In the genomic region with DNA sequence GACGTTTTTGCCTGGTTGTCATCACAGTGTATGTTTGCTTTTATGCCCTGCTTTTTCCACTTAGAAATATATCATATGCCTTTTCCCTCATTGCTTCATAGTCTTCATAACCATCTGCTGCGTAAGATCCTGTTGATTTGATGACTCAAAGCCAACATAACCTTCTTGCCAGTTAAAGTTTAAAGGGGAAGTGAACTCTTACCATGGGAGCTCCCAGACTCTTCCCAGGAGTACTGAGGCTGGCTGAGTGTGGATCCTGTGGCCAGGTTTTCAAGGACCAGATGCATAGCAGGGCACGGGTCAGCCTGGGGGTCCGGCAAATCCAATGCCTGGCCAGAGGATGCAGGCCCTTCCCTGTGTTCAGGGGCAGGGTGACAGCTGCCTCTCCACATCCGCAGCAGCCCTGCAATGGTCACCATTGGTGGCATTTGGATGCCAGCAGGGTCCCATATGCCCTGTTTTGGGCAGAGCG, we compare ENCODE assay signal across 9 cellular contexts. TPM values are rescaled to one million over a fixed set of nuclear protein-coding genes. Genes with fewer than 3 reads are reported as not detected.
DNase-seq lines count a peak whose midpoint lies in the region; ATAC-seq, FAIRE-seq and TF ChIP-seq lines count a peak whose summit lies in the region.
"Had no signal": no experiment of that assay in that cellular context is flagged by ENCODE, and none has a peak within 500 bp of the region (broad histone marks: within the 10 kb centered on the region; RNA-seq: fewer than 3 reads in every experiment).

No MANE protein-coding gene starts in this region.

- H3K27ac ChIP-seq in SK-N-SH (ENCODE audit: low read depth in 2 of 2, low read length in 1 of 2): peak overlapping the region in 1 of 2 experiments; percentile 100; a peak in 2 of 4 replicates

- peak overlapping the region; percentile 52; the same call in 1 of the 2 replicates for H3K4me2 ChIP-seq in SK-N-SH

- TF ChIP-seq EP300 in SK-N-SH (IDR thresholded peaks at IDR 0.05; ENCODE audit: borderline replicate concordance in 1 of 2, low read depth in 1 of 2, low read length in 1 of 2): peak in 1 of 2 experiments; percentile 79; a peak in 2 of 4 replicates

- CTCF ChIA-PET in SK-N-SH (lab: Yijun Ruan, JAX): interaction anchor here (1.3 kb wide), 1 partner anchor 13 kb away, joined by 5 read pairs; no protein-coding TSS in a partner anchor

- peak overlapping the region; percentile 90 for H3K9ac ChIP-seq in SK-N-SH

- H3K4me3 ChIP-seq in SK-N-SH (ENCODE audit: low read depth in 2 of 2, low read length in 1 of 2) (peak overlapping the region in 1 of 2 experiments; percentile 22; a peak in 1 of 4 replicates), fibroblast of pulmonary artery (replicated peaks; ENCODE audit: low read depth, low read length) (no peak overlapping the region), skeletal muscle cell (ENCODE audit: low read depth, low read length) (no peak overlapping the region)

- no peak for ATAC-seq in GM18517 (IDR thresholded peaks at IDR 0.05; ENCODE audit: unreplicated experiment)

- 10% methylated on average over 4 of the region's 6 CpGs for WGBS in SK-N-SH (ENCODE audit: low lambda C conversion rate)

- peak; percentile 82 for DNase-seq in GM03348 (ENCODE audit: low spot score)
- DNase-seq in SK-N-SH: no peak
- peak; percentile 94 for DNase-seq in fibroblast of pulmonary artery (ENCODE audit: low read depth)
- DNase-seq in skeletal muscle cell (ENCODE audit: low read depth): peak; percentile 72
- DNase-seq in activated T-cell treated with anti-CD3 and anti-CD28 coated beads, Interleukin-2, amount 50 U/mL, for 48 hours: no peak
- no peak for DNase-seq in GM12892 (ENCODE audit: insufficient read length)
- DNase-seq in stimulated activated CD4-positive, alpha-beta T cell treated with anti-CD3 and anti-CD28 coated beads, Interleukin-2, amount 100 ng/mL, for 24 hours: no peak
- DNase-seq: erythroblast had no signal

- no peak for TF ChIP-seq RAD21 in SK-N-SH (IDR thresholded peaks at IDR 0.05; ENCODE audit: low read length)

- no peak for FAIRE-seq in GM12892 (lab: Jason Lieb, UNC)

- peaks cover 7 to 37% of the 10 kb centered on the region in 2 experiments; a peak in 3 of 4 replicates for H3K4me1 ChIP-seq in SK-N-SH (ENCODE audit: control insufficient read depth in 1 of 2, insufficient read depth in 2 of 2, low read depth in 1 of 2, low read length in 1 of 2)

- peaks cover 44% of the 10 kb centered on the region for H3F3A ChIP-seq in SK-N-SH (replicated peaks; ENCODE audit: insufficient read depth)

- no peak for TF ChIP-seq POLR2A in GM12892 (IDR thresholded peaks at IDR 0.05; ENCODE audit: low read depth, low read length)

- POLR2A ChIA-PET in SK-N-SH (lab: Yijun Ruan, JAX): no interaction called here

- H3K79me2 ChIP-seq in SK-N-SH (ENCODE audit: insufficient read depth): peaks cover 77% of the 10 kb centered on the region

- no peaks in the 10 kb centered on the region for H3K27me3 ChIP-seq in SK-N-SH (ENCODE audit: insufficient read depth)

- H3K36me3 ChIP-seq in SK-N-SH (replicated peaks in 1 of 2; ENCODE audit: control insufficient read depth in 1 of 2, insufficient read depth in 2 of 2, low read length in 1 of 2): peaks cover 2 to 8% of the 10 kb centered on the region in 2 experiments

- H3K9me2 ChIP-seq in SK-N-SH: no peaks in the 10 kb centered on the region

- no peak overlapping the region for H2AFZ ChIP-seq in SK-N-SH (ENCODE audit: low read depth)

- H4K20me1 ChIP-seq in SK-N-SH (ENCODE audit: insufficient read depth): no peaks in the 10 kb centered on the region

- TF ChIP-seq CTCF in SK-N-SH (IDR thresholded peaks at IDR 0.05): no peak
- TF ChIP-seq CTCF in fibroblast of pulmonary artery (IDR thresholded peaks at IDR 0.05; ENCODE audit: low read length, missing control alignments): no peak

- no peaks in the 10 kb centered on the region for H3K9me3 ChIP-seq in SK-N-SH

TF ChIP-seq in SK-N-SH, 30 proteins besides CTCF, POLR2A, EP300 and RAD21 (continues in another document):
- TF ChIP-seq, protein P1, sequence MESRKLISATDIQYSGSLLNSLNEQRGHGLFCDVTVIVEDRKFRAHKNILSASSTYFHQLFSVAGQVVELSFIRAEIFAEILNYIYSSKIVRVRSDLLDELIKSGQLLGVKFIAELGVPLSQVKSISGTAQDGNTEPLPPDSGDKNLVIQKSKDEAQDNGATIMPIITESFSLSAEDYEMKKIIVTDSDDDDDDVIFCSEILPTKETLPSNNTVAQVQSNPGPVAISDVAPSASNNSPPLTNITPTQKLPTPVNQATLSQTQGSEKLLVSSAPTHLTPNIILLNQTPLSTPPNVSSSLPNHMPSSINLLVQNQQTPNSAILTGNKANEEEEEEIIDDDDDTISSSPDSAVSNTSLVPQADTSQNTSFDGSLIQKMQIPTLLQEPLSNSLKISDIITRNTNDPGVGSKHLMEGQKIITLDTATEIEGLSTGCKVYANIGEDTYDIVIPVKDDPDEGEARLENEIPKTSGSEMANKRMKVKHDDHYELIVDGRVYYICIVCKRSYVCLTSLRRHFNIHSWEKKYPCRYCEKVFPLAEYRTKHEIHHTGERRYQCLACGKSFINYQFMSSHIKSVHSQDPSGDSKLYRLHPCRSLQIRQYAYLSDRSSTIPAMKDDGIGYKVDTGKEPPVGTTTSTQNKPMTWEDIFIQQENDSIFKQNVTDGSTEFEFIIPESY (IDR thresholded peaks at IDR 0.05; ENCODE audit: borderline replicate concordance, low read depth): no peak; the same call in 1 of the 2 replicates
- TF ChIP-seq FOSL2 (IDR thresholded peaks at IDR 0.05; ENCODE audit: borderline replicate concordance, low read depth) (peak; percentile 95), SIN3A (IDR thresholded peaks at IDR 0.05; ENCODE audit: borderline replicate concordance, low read depth, low read length) (no peak), EZH2phosphoT487 (IDR thresholded peaks at IDR 0.05; ENCODE audit: borderline replicate concordance, low read depth) (no peak), RFX5 (IDR thresholded peaks at IDR 0.05; ENCODE audit: low read length) (no peak), TAF1 (IDR thresholded peaks at IDR 0.05; ENCODE audit: borderline replicate concordance, low read depth, low read length) (no peak), TEAD4 (IDR thresholded peaks at IDR 0.05; ENCODE audit: borderline replicate concordance, insufficient read depth) (peak; percentile 62; the same call in 1 of the 2 replicates), IRF3 (IDR thresholded peaks at IDR 0.05; ENCODE audit: low read depth, low read length) (no peak), NRF1 (IDR thresholded peaks at IDR 0.05; ENCODE audit: low read depth, low read length) (no peak), NFIC (IDR thresholded peaks at IDR 0.05; ENCODE audit: borderline replicate concordance) (peak; percentile 79), MXI1 (IDR thresholded peaks at IDR 0.05; ENCODE audit: low read depth, low read length) (no peak), SMC3 (IDR thresholded peaks at IDR 0.05; ENCODE audit: low read depth, low read length) (no peak), YY1 (IDR thresholded peaks at IDR 0.05; ENCODE audit: low read depth) (no peak), RCOR1 (IDR thresholded peaks at IDR 0.05; ENCODE audit: low read length) (no peak), POLR2AphosphoS5 (IDR thresholded peaks at IDR 0.05; ENCODE audit: low read depth, low read length) (peak; percentile 69; the same call in 1 of the 2 replicates), GATA2 (CRISPR knock-in tag; IDR thresholded peaks at IDR 0.05) (no peak), FOXM1 (IDR thresholded peaks at IDR 0.05; ENCODE audit: low read depth) (0 out of 2 replicates have a peak, but pooled peaks have one; percentile 36), TCF12 (IDR thresholded peaks at IDR 0.05) (peak; percentile 90), RXRA (IDR thresholded peaks at IDR 0.05; ENCODE audit: borderline replicate concordance, low read depth) (peak; percentile 52; the same call in 1 of the 2 replicates)
- TF ChIP-seq, protein P2, sequence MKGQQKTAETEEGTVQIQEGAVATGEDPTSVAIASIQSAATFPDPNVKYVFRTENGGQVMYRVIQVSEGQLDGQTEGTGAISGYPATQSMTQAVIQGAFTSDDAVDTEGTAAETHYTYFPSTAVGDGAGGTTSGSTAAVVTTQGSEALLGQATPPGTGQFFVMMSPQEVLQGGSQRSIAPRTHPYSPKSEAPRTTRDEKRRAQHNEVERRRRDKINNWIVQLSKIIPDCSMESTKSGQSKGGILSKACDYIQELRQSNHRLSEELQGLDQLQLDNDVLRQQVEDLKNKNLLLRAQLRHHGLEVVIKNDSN (IDR thresholded peaks at IDR 0.05; ENCODE audit: borderline replicate concordance, low read depth): no peak
- TF ChIP-seq, protein P3, sequence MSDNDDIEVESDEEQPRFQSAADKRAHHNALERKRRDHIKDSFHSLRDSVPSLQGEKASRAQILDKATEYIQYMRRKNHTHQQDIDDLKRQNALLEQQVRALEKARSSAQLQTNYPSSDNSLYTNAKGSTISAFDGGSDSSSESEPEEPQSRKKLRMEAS (IDR thresholded peaks at IDR 0.05; ENCODE audit: low read depth): peak; percentile 87
- TF ChIP-seq, protein P4, sequence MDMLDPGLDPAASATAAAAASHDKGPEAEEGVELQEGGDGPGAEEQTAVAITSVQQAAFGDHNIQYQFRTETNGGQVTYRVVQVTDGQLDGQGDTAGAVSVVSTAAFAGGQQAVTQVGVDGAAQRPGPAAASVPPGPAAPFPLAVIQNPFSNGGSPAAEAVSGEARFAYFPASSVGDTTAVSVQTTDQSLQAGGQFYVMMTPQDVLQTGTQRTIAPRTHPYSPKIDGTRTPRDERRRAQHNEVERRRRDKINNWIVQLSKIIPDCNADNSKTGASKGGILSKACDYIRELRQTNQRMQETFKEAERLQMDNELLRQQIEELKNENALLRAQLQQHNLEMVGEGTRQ (IDR thresholded peaks at IDR 0.05; ENCODE audit: borderline replicate concordance, low read depth, low read length): no peak

RNA-seq across cellular contexts. Expression of gene SACM1L, which starts 42.0 kb away (rescaled TPM):
- 11.2 and 16.7 TPM in 2 replicates for polyA plus RNA-seq in SK-N-SH (2012; rRNA removed)
- polyA plus RNA-seq in SK-N-SH (2012; cell fraction: cytosol; rRNA removed): 15.4 and 16.4 TPM in 2 replicates
- polyA plus RNA-seq in SK-N-SH (2012; cell fraction: nucleus; rRNA removed): 13.7 and 35.1 TPM in 2 replicates
- polyA plus RNA-seq in GM12892 (2012; ENCODE audit: missing spikeins): 19.0 TPM

RNA-seq across cellular contexts. Expression of gene LIMD1, which starts 52.6 kb away (rescaled TPM):
- 7.6 and 10.5 TPM in 2 replicates for polyA plus RNA-seq in SK-N-SH (2012; rRNA removed)
- polyA plus RNA-seq in SK-N-SH (2012; cell fraction: cytosol; rRNA removed): 2.7 and 5.0 TPM in 2 replicates
- polyA plus RNA-seq in SK-N-SH (2012; cell fraction: nucleus; rRNA removed): 22.5 and 25.5 TPM in 2 replicates
- 20.1 TPM for polyA plus RNA-seq in GM12892 (2012; ENCODE audit: missing spikeins)

Comparison
In these comparisons a context has a peak if more than half of its experiments do, and no peak if none do; other contexts are left out.
1. DNase-seq: peak in GM03348 (single experiment), fibroblast of pulmonary artery (single experiment) and skeletal muscle cell (single experiment); none in SK-N-SH (single experiment), activated T-cell treated with anti-CD3 and anti-CD28 coated beads, Interleukin-2, amount 50 U/mL, for 48 hours (0 of 2), GM12892 (single experiment) and stimulated activated CD4-positive, alpha-beta T cell treated with anti-CD3 and anti-CD28 coated beads, Interleukin-2, amount 100 ng/mL, for 24 hours (0 of 2).